In genomic region chr17:47205419-47205963, GRCh38 we compare ENCODE assay signal across 8 cellular contexts. TPM values are rescaled to one million over a fixed set of nuclear protein-coding genes. Genes with fewer than 3 reads are reported as not detected.
DNase-seq lines count a peak whose midpoint lies in the region; ATAC-seq and TF ChIP-seq lines count a peak whose summit lies in the region.

No MANE protein-coding gene starts in this region.

- no peaks in the 10 kb centered on the region for H3K9me2 ChIP-seq in DOHH2 (replicated peaks; ENCODE audit: control insufficient read depth, low read length)

- intact Hi-C loops in gastrocnemius medialis (cut with DNase I; ENCODE audit: low total_unique reads), result no loop called here

- peak overlapping the region; percentile 60 for H3K4me3 ChIP-seq in DOHH2 (ENCODE audit: low read length)
- H3K4me3 ChIP-seq in gastrocnemius medialis, result peak overlapping the region; percentile 26 to 56 (median 34)

- no peaks in the 10 kb centered on the region for H3K9me3 ChIP-seq in DOHH2 (ENCODE audit: control insufficient read depth, insufficient read depth, low read length)
- H3K9me3 ChIP-seq in gastrocnemius medialis, result no peaks in the 10 kb centered on the region

- no peaks in the 10 kb centered on the region for H3K27me3 ChIP-seq in DOHH2 (ENCODE audit: control insufficient read depth, low read length)
- H3K27me3 ChIP-seq in gastrocnemius medialis, result no peaks in the 10 kb centered on the region

- TF ChIP-seq CTCF in DOHH2 (IDR thresholded peaks at IDR 0.05; ENCODE audit: low read depth, low read length, poor library complexity, severe bottlenecking) (no peak), gastrocnemius medialis (IDR thresholded peaks at IDR 0.05 in 4 of 5, conservative IDR thresholded peaks at IDR 0.05 in 1 of 5) (no peak)

- peaks cover 3% of the 10 kb centered on the region; the same call in 1 of the 2 replicates for H3K36me3 ChIP-seq in DOHH2 (ENCODE audit: control insufficient read depth, low read length)
- H3K36me3 ChIP-seq in gastrocnemius medialis, result no peaks in the 10 kb centered on the region

- DNase-seq in NCI-H2029 treated with DMSO at 0.1 percent for 48 hours (lab: John Stamatoyannopoulos, UW) (peak; percentile 39), globus pallidus (ENCODE audit: low spot score) (peak; percentile 25), gastrocnemius medialis (peak; percentile 15 to 60), cerebellar nuclear complex (lab: John Stamatoyannopoulos, UW) (no peak), hippocampal formation (lab: John Stamatoyannopoulos, UW) (no peak)
- DNase-seq in activated T-helper 1 cell treated with anti-CD3 and anti-CD28 coated beads, Interleukin-2, amount 50 U/mL, for 16 hours (ENCODE audit: low read depth in 1 of 2, low spot score in 1 of 2), result peak; percentile 26 to 44

- in situ Hi-C loops in gastrocnemius medialis (cut with MboI; ENCODE audit: low sequenced_read_pairs in 4 of 4), result no loop called here

- peak; percentile 55 for ATAC-seq in GM21717 (IDR thresholded peaks at IDR 0.05; ENCODE audit: unreplicated experiment)
- ATAC-seq in gastrocnemius medialis, result peak; percentile 64 to 87

- H3F3A ChIP-seq in DOHH2 (ENCODE audit: control insufficient read depth, insufficient read depth), result peaks cover 28% of the 10 kb centered on the region; the same call in 1 of the 2 replicates

- H3K27ac ChIP-seq in DOHH2 (ENCODE audit: low read depth, low read length), result peak overlapping the region; percentile 76
- peak overlapping the region; percentile 68 to 81 (median 70) for H3K27ac ChIP-seq in gastrocnemius medialis

- H4K20me1 ChIP-seq in DOHH2 (ENCODE audit: control insufficient read depth, insufficient read depth, low read depth, low read length), result no peaks in the 10 kb centered on the region

- no peaks in the 10 kb centered on the region for H3K79me2 ChIP-seq in DOHH2 (ENCODE audit: control insufficient read depth, low read length)

- H3K4me1 ChIP-seq in DOHH2 (ENCODE audit: control insufficient read depth, low read length) (peaks cover 77% of the 10 kb centered on the region), gastrocnemius medialis (peaks cover 23 to 33% of the 10 kb centered on the region in 2 donors)

- peak overlapping the region; percentile 77 for H3K4me2 ChIP-seq in DOHH2 (ENCODE audit: low read length)

- peak; percentile 6 to 14 for TF ChIP-seq POLR2A in gastrocnemius medialis (IDR thresholded peaks at IDR 0.05)

RNA-seq across cellular contexts. Expression of gene MYL4, which starts 3.7 kb away (rescaled TPM):
- total RNA-seq in gastrocnemius medialis, result under 1 TPM in 1 of 4 donors, not detected in 3; 0.97 TPM

RNA-seq across cellular contexts. Expression of gene CDC27, which starts 16.4 kb away (rescaled TPM):
- total RNA-seq in gastrocnemius medialis, result 10 to 100 TPM; 26.5 to 65.9 (median 49.4) TPM

RNA-seq across cellular contexts. Expression of gene ITGB3, which starts 48.1 kb away (rescaled TPM):
- total RNA-seq in gastrocnemius medialis, result 1 to 10 TPM in 2 of 4 donors, under 1 TPM in 1, not detected in 1; 0.92 to 6.2 (median 1.9) TPM

Comparison
In these comparisons a context has a peak if more than half of its experiments do, and no peak if none do; other contexts are left out.
1. DNase-seq: peak in NCI-H2029 treated with DMSO at 0.1 percent for 48 hours (single experiment), activated T-helper 1 cell treated with anti-CD3 and anti-CD28 coated beads, Interleukin-2, amount 50 U/mL, for 16 hours (2 of 2), globus pallidus (single experiment) and gastrocnemius medialis (2 of 2); none in cerebellar nuclear complex (0 of 2) and hippocampal formation (0 of 2).